In genomic region chr2:189086710-189087109, GRCh38 we compare ENCODE assay signal across 14 cellular contexts.
DNase-seq lines count a peak whose midpoint lies in the region; ATAC-seq and TF ChIP-seq lines count a peak whose summit lies in the region.
"Had no signal": no experiment of that assay in that cellular context is flagged by ENCODE, and none has a peak within 500 bp of the region (broad histone marks: within the 10 kb centered on the region; RNA-seq: fewer than 3 reads in every experiment).

No MANE protein-coding gene starts in this region.

- H3K36me3 ChIP-seq in HCT116 (ENCODE audit: control insufficient read depth in 1 of 2, insufficient read depth in 2 of 2, low read length in 2 of 2) (no peaks in the 10 kb centered on the region), adipocyte (ENCODE audit: control insufficient read depth, insufficient read depth, low read length, severe bottlenecking) (peaks cover 87% of the 10 kb centered on the region), subcutaneous abdominal adipose tissue (ENCODE audit: control insufficient read depth in 5 of 5, insufficient read depth in 5 of 5, low read length in 5 of 5) (peaks cover 24 to 66% (median 45%) of the 10 kb centered on the region in 5 donors), ascending aorta (peaks cover 23 to 49% of the 10 kb centered on the region in 2 donors)

- BruUV-seq in HCT116 (replicated peaks; lab: Mats Ljungman, UMichigan), result no TSS peak

- POLR2A ChIA-PET in HCT116 (lab: Charles Lee), result no interaction called here

- H3K27ac ChIP-seq in HCT116 (ENCODE audit: low read depth, low read length), result no peak overlapping the region
- H3K27ac ChIP-seq in subcutaneous abdominal adipose tissue (ENCODE audit: low read depth, low read length), result peak overlapping the region; percentile 6
- no peak overlapping the region for H3K27ac ChIP-seq in ascending aorta
- H3K27ac ChIP-seq: epithelial cell of prostate, HL-60, sigmoid colon had no signal

- H3K79me2 ChIP-seq in HCT116 (ENCODE audit: insufficient read depth, low read length), result no peaks in the 10 kb centered on the region

- no peaks in the 10 kb centered on the region for H3K9me2 ChIP-seq in HCT116 (ENCODE audit: insufficient read depth)

- H4K20me1 ChIP-seq in HCT116 (ENCODE audit: insufficient read depth), result no peaks in the 10 kb centered on the region

- CTCF ChIA-PET in HCT116 (lab: Charles Lee), result no interaction called here

- intact Hi-C loops in HCT116 (cut with micrococcal nuclease) (no loop called here), ascending aorta (cut with DNase I) (no loop called here)

- no peak overlapping the region for H3K4me3 ChIP-seq in HCT116 (replicated peaks in 1 of 2; ENCODE audit: low read depth in 1 of 2, low read length in 2 of 2)
- no peak overlapping the region for H3K4me3 ChIP-seq in adipocyte (ENCODE audit: low read length)
- no peak overlapping the region for H3K4me3 ChIP-seq in subcutaneous abdominal adipose tissue (ENCODE audit: low read depth in 1 of 5, low read length in 5 of 5)
- no peak overlapping the region for H3K4me3 ChIP-seq in ascending aorta
- H3K4me3 ChIP-seq: sigmoid colon had no signal

- H3K4me2 ChIP-seq in HCT116 (ENCODE audit: low read length), result no peak overlapping the region

- H3K9me3 ChIP-seq in HCT116 (ENCODE audit: control insufficient read depth in 1 of 2, insufficient read depth in 1 of 2, low read depth in 1 of 2, low read length in 2 of 2) (no peaks in the 10 kb centered on the region), adipocyte (ENCODE audit: control insufficient read depth, low read length) (no peaks in the 10 kb centered on the region), subcutaneous abdominal adipose tissue (ENCODE audit: control insufficient read depth in 5 of 5, low read length in 5 of 5) (no peaks in the 10 kb centered on the region), ascending aorta (no peaks in the 10 kb centered on the region)
- H3K9me3 ChIP-seq: sigmoid colon had no signal

- H3K9ac ChIP-seq in HCT116 (ENCODE audit: low read length), result no peak overlapping the region
- H3K9ac ChIP-seq in adipocyte (ENCODE audit: low read length), result peak overlapping the region; percentile 54
- H3K9ac ChIP-seq in subcutaneous abdominal adipose tissue (ENCODE audit: low read length in 5 of 5), result no peak overlapping the region

- peak overlapping the region; percentile 43 for H2AFZ ChIP-seq in HCT116 (ENCODE audit: low read depth, low read length, poor library complexity, severe bottlenecking)

- TF ChIP-seq CTCF in HCT116 (IDR thresholded peaks at IDR 0.05 in 2 of 3, conservative IDR thresholded peaks at IDR 0.05 in 1 of 3; ENCODE audit: borderline replicate concordance in 1 of 3, insufficient read depth in 1 of 3, low read depth in 2 of 3, low read length in 2 of 3) (no peak), ascending aorta (IDR thresholded peaks at IDR 0.05) (no peak)

- ATAC-seq in HCT116 (no peak), GM21529 (IDR thresholded peaks at IDR 0.05; ENCODE audit: unreplicated experiment) (no peak)
- no peak for ATAC-seq in activated CD4-positive, CD25-positive, alpha-beta regulatory T cell treated with anti-CD3 and anti-CD28 coated beads, Interleukin-2, amount 50 U/mL, for 24 hours
- ATAC-seq: natural killer cell had no signal

- no peaks in the 10 kb centered on the region for H3K27me3 ChIP-seq in HCT116 (ENCODE audit: insufficient read depth, low read length)
- no peaks in the 10 kb centered on the region for H3K27me3 ChIP-seq in adipocyte (replicated peaks; ENCODE audit: control insufficient read depth, insufficient read depth, low read length)
- H3K27me3 ChIP-seq in subcutaneous abdominal adipose tissue (ENCODE audit: control insufficient read depth in 5 of 5, insufficient read depth in 4 of 5, low read length in 5 of 5), result no peaks in the 10 kb centered on the region
- H3K27me3 ChIP-seq in ascending aorta, result no peaks in the 10 kb centered on the region
- H3K27me3 ChIP-seq: sigmoid colon had no signal

- DNase-seq in HCT116 (ENCODE audit: low read depth, low spot score) (no peak), adipocyte (ENCODE audit: low read depth) (peak; percentile 69), glomerular visceral epithelial cell (ENCODE audit: extremely low spot score) (peak; percentile 19), ascending aorta (ENCODE audit: low spot score in 2 of 2) (no peak)
- no peak for DNase-seq in activated CD4-positive, CD25-positive, alpha-beta regulatory T cell treated with anti-CD3 and anti-CD28 coated beads, Interleukin-2, amount 50 U/mL, for 72 hours
- DNase-seq: activated CD4-positive, alpha-beta T cell treated with anti-CD3 and anti-CD28 coated beads, Interleukin-2, amount 50 U/mL, for 4 hours; immature natural killer cell; natural killer cell; sigmoid colon had no signal

- RAD21 ChIA-PET in HCT116 (lab: Charles Lee; ENCODE audit: low non-redundant PET in 1 of 2, low total read pairs in 2 of 2, uncharacterized antibody in 2 of 2, unreplicated experiment in 2 of 2), result no interaction called here

- H3K4me1 ChIP-seq in HCT116 (ENCODE audit: control insufficient read depth in 1 of 2, insufficient read depth in 2 of 2, low read length in 2 of 2), result no peaks in the 10 kb centered on the region
- H3K4me1 ChIP-seq in adipocyte (ENCODE audit: control insufficient read depth, insufficient read depth, low read length), result peaks cover 80% of the 10 kb centered on the region
- peaks cover 0 to 17% (median 6%) of the 10 kb centered on the region in 5 donors for H3K4me1 ChIP-seq in subcutaneous abdominal adipose tissue (ENCODE audit: control insufficient read depth in 5 of 5, insufficient read depth in 5 of 5, low read length in 5 of 5)
- H3K4me1 ChIP-seq in ascending aorta, result no peaks in the 10 kb centered on the region

- no peak for TF ChIP-seq RAD21 in HCT116 (IDR thresholded peaks at IDR 0.05; ENCODE audit: low read depth)

- TF ChIP-seq POLR2A in HCT116 (IDR thresholded peaks at IDR 0.05; ENCODE audit: borderline replicate concordance, extremely low read depth, insufficient read depth, insufficient read length), result no peak

TF ChIP-seq in HCT116, 20 proteins besides CTCF, POLR2A, EP300 and RAD21:
- no peak for TF ChIP-seq JUND (IDR thresholded peaks at IDR 0.05)
- TF ChIP-seq, protein P1, sequence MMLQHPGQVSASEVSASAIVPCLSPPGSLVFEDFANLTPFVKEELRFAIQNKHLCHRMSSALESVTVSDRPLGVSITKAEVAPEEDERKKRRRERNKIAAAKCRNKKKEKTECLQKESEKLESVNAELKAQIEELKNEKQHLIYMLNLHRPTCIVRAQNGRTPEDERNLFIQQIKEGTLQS (IDR thresholded peaks at IDR 0.05), result no peak
- TF ChIP-seq, protein P2, sequence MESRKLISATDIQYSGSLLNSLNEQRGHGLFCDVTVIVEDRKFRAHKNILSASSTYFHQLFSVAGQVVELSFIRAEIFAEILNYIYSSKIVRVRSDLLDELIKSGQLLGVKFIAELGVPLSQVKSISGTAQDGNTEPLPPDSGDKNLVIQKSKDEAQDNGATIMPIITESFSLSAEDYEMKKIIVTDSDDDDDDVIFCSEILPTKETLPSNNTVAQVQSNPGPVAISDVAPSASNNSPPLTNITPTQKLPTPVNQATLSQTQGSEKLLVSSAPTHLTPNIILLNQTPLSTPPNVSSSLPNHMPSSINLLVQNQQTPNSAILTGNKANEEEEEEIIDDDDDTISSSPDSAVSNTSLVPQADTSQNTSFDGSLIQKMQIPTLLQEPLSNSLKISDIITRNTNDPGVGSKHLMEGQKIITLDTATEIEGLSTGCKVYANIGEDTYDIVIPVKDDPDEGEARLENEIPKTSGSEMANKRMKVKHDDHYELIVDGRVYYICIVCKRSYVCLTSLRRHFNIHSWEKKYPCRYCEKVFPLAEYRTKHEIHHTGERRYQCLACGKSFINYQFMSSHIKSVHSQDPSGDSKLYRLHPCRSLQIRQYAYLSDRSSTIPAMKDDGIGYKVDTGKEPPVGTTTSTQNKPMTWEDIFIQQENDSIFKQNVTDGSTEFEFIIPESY (IDR thresholded peaks at IDR 0.05; ENCODE audit: extremely low read depth, insufficient replicate concordance, low read length), result no peak
- TF ChIP-seq FOSL1 (IDR thresholded peaks at IDR 0.05; ENCODE audit: low read depth), result no peak
- no peak for TF ChIP-seq CEBPB (IDR thresholded peaks at IDR 0.05; ENCODE audit: low read depth)
- TF ChIP-seq POLR2AphosphoS5 (IDR thresholded peaks at IDR 0.05; ENCODE audit: low read depth, low read length), result no peak
- no peak for TF ChIP-seq SP1 (IDR thresholded peaks at IDR 0.05; ENCODE audit: low read depth)
- no peak for TF ChIP-seq EZH2phosphoT487 (IDR thresholded peaks at IDR 0.05; ENCODE audit: borderline replicate concordance)
- TF ChIP-seq TCF7L2 (IDR thresholded peaks at IDR 0.05; ENCODE audit: borderline replicate concordance, extremely low read depth, insufficient read depth, insufficient read length), result no peak
- TF ChIP-seq EGR1 (IDR thresholded peaks at IDR 0.05; ENCODE audit: low read depth), result no peak
- TF ChIP-seq SRF (IDR thresholded peaks at IDR 0.05; ENCODE audit: low read depth), result no peak
- TF ChIP-seq YY1 (IDR thresholded peaks at IDR 0.05; ENCODE audit: extremely low read depth, insufficient replicate concordance, low read depth, low read length), result no peak
- TF ChIP-seq ZNF274 (IDR thresholded peaks at IDR 0.05; ENCODE audit: low read depth, low read length), result no peak
- no peak for TF ChIP-seq ELF1 (IDR thresholded peaks at IDR 0.05; ENCODE audit: borderline replicate concordance, low read depth)
- TF ChIP-seq CBX3 (IDR thresholded peaks at IDR 0.05; ENCODE audit: low read depth), result no peak
- TF ChIP-seq, protein P3, sequence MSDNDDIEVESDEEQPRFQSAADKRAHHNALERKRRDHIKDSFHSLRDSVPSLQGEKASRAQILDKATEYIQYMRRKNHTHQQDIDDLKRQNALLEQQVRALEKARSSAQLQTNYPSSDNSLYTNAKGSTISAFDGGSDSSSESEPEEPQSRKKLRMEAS (IDR thresholded peaks at IDR 0.05), result no peak

Comparison
In these comparisons a context has a peak if more than half of its experiments do, and no peak if none do; other contexts are left out.
1. DNase-seq: peak in adipocyte (single experiment) and glomerular visceral epithelial cell (single experiment); none in HCT116 (single experiment), ascending aorta (0 of 2) and activated CD4-positive, CD25-positive, alpha-beta regulatory T cell treated with anti-CD3 and anti-CD28 coated beads, Interleukin-2, amount 50 U/mL, for 72 hours (single experiment).